In the genomic region with DNA sequence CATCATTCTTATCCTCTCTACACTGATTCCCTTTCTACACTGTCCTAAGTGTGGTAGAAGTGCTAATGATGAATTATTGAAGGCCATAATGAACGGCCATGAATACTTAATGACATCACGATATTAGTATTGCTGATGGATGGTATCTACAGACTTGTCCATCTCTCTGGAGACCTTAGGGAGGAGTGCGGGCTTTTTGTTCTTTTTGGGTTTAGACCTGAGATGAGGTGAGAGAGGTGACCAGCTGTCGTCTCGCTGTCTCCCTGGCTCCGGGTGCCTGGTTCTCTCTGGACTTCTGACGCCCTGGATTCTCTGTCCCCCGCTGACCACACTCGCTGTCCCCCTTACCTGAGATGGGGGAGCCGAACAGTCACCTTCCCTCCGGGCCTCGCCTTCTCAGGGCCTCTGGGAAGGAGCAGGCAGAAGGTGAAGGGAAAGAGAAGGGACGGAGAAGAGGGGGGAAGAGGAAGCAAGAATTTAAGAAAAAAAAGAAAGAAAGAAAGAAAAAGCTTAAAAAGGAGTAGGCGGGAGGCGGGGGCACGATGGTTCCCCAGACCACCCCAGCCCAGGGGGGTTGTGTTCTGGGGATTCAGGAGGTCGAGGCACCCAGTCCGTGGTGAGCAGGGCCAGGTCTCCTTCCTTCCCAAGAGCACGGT, we compare ENCODE assay signal across 16 cellular contexts. TPM values are rescaled to one million over a fixed set of nuclear protein-coding genes. Genes with fewer than 3 reads are reported as not detected.
DNase-seq lines count a peak whose midpoint lies in the region; ATAC-seq, FAIRE-seq and TF ChIP-seq lines count a peak whose summit lies in the region.
"Had no signal": no experiment of that assay in that cellular context is flagged by ENCODE, and none has a peak within 500 bp of the region (broad histone marks: within the 10 kb centered on the region; RNA-seq: fewer than 3 reads in every experiment).

No MANE protein-coding gene starts in this region.

- H3K9ac ChIP-seq in H1 (replicated peaks in 1 of 4; ENCODE audit: extremely low read depth in 1 of 4, low read depth in 3 of 4, low read length in 3 of 4), result no peak overlapping the region

- H4K91ac ChIP-seq in H1 (replicated peaks; ENCODE audit: insufficient read length, low read length), result no peak overlapping the region

- H4K5ac ChIP-seq in H1 (ENCODE audit: insufficient read length, low read depth, low read length), result no peak overlapping the region

- H3K9me3 ChIP-seq in A549 (no peaks in the 10 kb centered on the region), H1 (ENCODE audit: insufficient read depth in 2 of 2, low read depth in 1 of 2, low read length in 1 of 2) (no peaks in the 10 kb centered on the region)

- H3K4me1 Mint-ChIP-seq in HFFc6 (ENCODE audit: low read depth) (peaks cover 100% of the 10 kb centered on the region), nephron progenitor cell (peaks cover 71% of the 10 kb centered on the region), type B pancreatic cell (ENCODE audit: unreplicated experiment) (peaks cover 38% of the 10 kb centered on the region)

- POLR2A ChIA-PET in A549 (lab: Yijun Ruan, JAX) (no interaction called here), H1 (lab: Charles Lee; ENCODE audit: partially characterized antibody) (interaction anchor here (1.1 to 1.4 kb wide), 5 partner anchors 9 to 83 kb away, joined by 3 read pairs; no protein-coding TSS in a partner anchor)

- TF ChIP-seq CTCF in A549 (IDR thresholded peaks at IDR 0.05), result no peak
- no peak for TF ChIP-seq CTCF in HFFc6 (IDR thresholded peaks at IDR 0.05)
- no peak for TF ChIP-seq CTCF in H1 (IDR thresholded peaks at IDR 0.05; ENCODE audit: control extremely low read depth in 1 of 3, insufficient read depth in 1 of 3, low read depth in 1 of 3, low read length in 3 of 3)
- no peak for TF ChIP-seq CTCF in nephron progenitor cell (IDR thresholded peaks at IDR 0.05)
- no peak for TF ChIP-seq CTCF in type B pancreatic cell (conservative IDR thresholded peaks at IDR 0.05)

- H3K18ac ChIP-seq in H1 (ENCODE audit: extremely low read depth, low read length), result peak overlapping the region; percentile 60; the same call in 1 of the 2 replicates

- H3K27ac Mint-ChIP-seq in HFFc6, result peak overlapping the region; percentile 100
- H3K27ac Mint-ChIP-seq in nephron progenitor cell, result no peak overlapping the region
- no peak overlapping the region for H3K27ac Mint-ChIP-seq in type B pancreatic cell
- H3K27ac Mint-ChIP-seq: activated naive CD8-positive, alpha-beta T cell had no signal

- H4K8ac ChIP-seq in H1 (ENCODE audit: extremely low read depth, insufficient read depth, low read length), result no peak overlapping the region; the same call in 1 of the 2 replicates

- no peaks in the 10 kb centered on the region for H3K79me2 ChIP-seq in H1 (ENCODE audit: control insufficient read depth in 1 of 2, insufficient read depth in 2 of 2, low read length in 2 of 2)

- H3K4me1 ChIP-seq in A549, result peaks cover 35% of the 10 kb centered on the region
- peaks cover 4 to 21% (median 12%) of the 10 kb centered on the region in 4 experiments for H3K4me1 ChIP-seq in H1 (replicated peaks in 1 of 4; ENCODE audit: control insufficient read depth in 3 of 4, insufficient read depth in 4 of 4, low read length in 3 of 4)

- H3K36me3 ChIP-seq in H1 (ENCODE audit: control insufficient read depth in 2 of 4, insufficient read depth in 4 of 4, low read length in 3 of 4), result peaks cover 3 to 22% (median 11%) of the 10 kb centered on the region in 4 experiments; a peak in 5 of 8 replicates

- H3K36me3 Mint-ChIP-seq in HFFc6 (ENCODE audit: low read depth) (peaks cover 55% of the 10 kb centered on the region; the same call in 1 of the 2 replicates), nephron progenitor cell (ENCODE audit: low read depth) (peaks cover 22% of the 10 kb centered on the region), type B pancreatic cell (no peaks in the 10 kb centered on the region)
- H3K36me3 Mint-ChIP-seq: activated naive CD8-positive, alpha-beta T cell had no signal

- TF ChIP-seq POLR2A in A549 (IDR thresholded peaks at IDR 0.05; ENCODE audit: low read length) (no peak), H1 (IDR thresholded peaks at IDR 0.05; ENCODE audit: control extremely low read depth in 1 of 2, low read depth in 2 of 2, low read length in 2 of 2) (no peak)

- DNase-seq in A549 (ENCODE audit: low read depth in 1 of 2, low spot score in 1 of 2) (no peak), HFFc6 (no peak), H1 (ENCODE audit: low read depth in 1 of 2, low spot score in 2 of 2) (no peak), nephron progenitor cell (no peak), type B pancreatic cell (ENCODE audit: extremely low spot score, unreplicated experiment) (no peak), AML-193 (lab: John Stamatoyannopoulos, UW) (no peak)
- DNase-seq: erythroblast; GOT3; NCI-H2029 treated with DMSO at 0.1 percent for 48 hours; SHP77; stimulated activated CD4-positive, alpha-beta T cell treated with anti-CD3 and anti-CD28 coated beads, Interleukin-2, amount 100 ng/mL, for 24 hours had no signal

- H2BK120ac ChIP-seq in H1 (replicated peaks; ENCODE audit: low read depth, low read length), result no peak overlapping the region

- H3K56ac ChIP-seq in H1 (replicated peaks; ENCODE audit: insufficient read length, low read depth, low read length), result no peak overlapping the region

- H3K9me3 Mint-ChIP-seq in HFFc6 (peaks cover 3% of the 10 kb centered on the region; the same call in 1 of the 2 replicates), nephron progenitor cell (no peaks in the 10 kb centered on the region), type B pancreatic cell (no peaks in the 10 kb centered on the region)

- TF ChIP-seq EP300 in A549 (IDR thresholded peaks at IDR 0.05) (no peak), H1 (IDR thresholded peaks at IDR 0.05; ENCODE audit: borderline replicate concordance in 1 of 2, low read depth in 2 of 2, low read length in 2 of 2) (no peak)

- peaks cover 1 to 2% of the 10 kb centered on the region in 2 experiments for H4K20me1 ChIP-seq in H1 (replicated peaks in 1 of 2; ENCODE audit: control insufficient read depth in 1 of 2, insufficient read depth in 2 of 2, low read length in 2 of 2)

- peak overlapping the region; percentile 85 for H2BK5ac ChIP-seq in H1 (ENCODE audit: low read depth, low read length)

- TF ChIP-seq RAD21 in A549 (conservative IDR thresholded peaks at IDR 0.05 in 1 of 2, IDR thresholded peaks at IDR 0.05 in 1 of 2) (no peak), H1 (IDR thresholded peaks at IDR 0.05 in 1 of 2, conservative IDR thresholded peaks at IDR 0.05 in 1 of 2; ENCODE audit: low read depth in 2 of 2, low read length in 2 of 2) (no peak)

- H3K27me3 ChIP-seq in H1 (replicated peaks in 1 of 4; ENCODE audit: control insufficient read depth in 3 of 4, extremely low read depth in 1 of 4, insufficient read depth in 3 of 4, low read length in 3 of 4), result no peaks in the 10 kb centered on the region

- H2BK12ac ChIP-seq in H1 (ENCODE audit: low read depth, low read length), result 0 out of 2 replicates have a peak overlapping the region, but pooled peaks have one; percentile 75

- H3K4me3 ChIP-seq in A549 (no peak overlapping the region), H1 (ENCODE audit: extremely low read depth in 1 of 4, insufficient read depth in 2 of 4, low read depth in 3 of 4, low read length in 4 of 4) (no peak overlapping the region)

- H3K4ac ChIP-seq in H1 (replicated peaks; ENCODE audit: insufficient read length, low read depth, low read length), result no peak overlapping the region

- H3K23ac ChIP-seq in H1 (ENCODE audit: insufficient read length), result no peak overlapping the region

- 87% methylated on average over 19 of the region's 19 CpGs for WGBS in A549 (ENCODE audit: missing lambda C conversion rate)
- WGBS in H1 (ENCODE audit: extremely low coverage in 1 of 2, insufficient coverage in 1 of 2, insufficient read length in 1 of 2, insufficient replicate concordance in 2 of 2, low coverage in 1 of 2, low lambda C conversion rate in 2 of 2, missing lambda C conversion rate in 1 of 2), 2 experiments, result 89% methylated on average over 13 of the region's 19 CpGs; no CpG with 5 or more reads in 1 of the 2 experiments

- no peak overlapping the region for H2BK20ac ChIP-seq in H1 (ENCODE audit: low read length)

- no peaks in the 10 kb centered on the region for H3K23me2 ChIP-seq in H1 (ENCODE audit: low read depth, low read length)

- H2AFZ ChIP-seq in H1 (ENCODE audit: low read length), result no peak overlapping the region

- peaks cover 80% of the 10 kb centered on the region for H3K27me3 Mint-ChIP-seq in HFFc6 (ENCODE audit: insufficient read depth)
- H3K27me3 Mint-ChIP-seq in nephron progenitor cell (ENCODE audit: low read depth, poor library complexity), result peaks cover 12% of the 10 kb centered on the region
- peaks cover 14% of the 10 kb centered on the region for H3K27me3 Mint-ChIP-seq in type B pancreatic cell
- H3K27me3 Mint-ChIP-seq: activated naive CD8-positive, alpha-beta T cell had no signal

- H3K14ac ChIP-seq in H1 (ENCODE audit: insufficient read length), result no peak overlapping the region

- H3K79me1 ChIP-seq in H1 (ENCODE audit: low read depth, low read length), result no peaks in the 10 kb centered on the region

- H3K27ac ChIP-seq in A549 (peak overlapping the region; percentile 37 to 67; a peak in 4 of 6 replicates), H1 (ENCODE audit: low read depth, low read length) (no peak overlapping the region)

- ATAC-seq in A549, result no peak
- ATAC-seq in GM18502 (IDR thresholded peaks at IDR 0.05; ENCODE audit: poor library complexity, unreplicated experiment), result no peak
- no peak for ATAC-seq in HG02763 (IDR thresholded peaks at IDR 0.05; ENCODE audit: unreplicated experiment)

- H2AK5ac ChIP-seq in H1 (ENCODE audit: low read depth, low read length), result peak overlapping the region; percentile 80; the same call in 1 of the 2 replicates

- CTCF ChIA-PET in A549 (lab: Yijun Ruan, JAX) (interaction anchor here (1.8 to 4.0 kb wide), 5 partner anchors 12 to 21 kb away, joined by 6 to 41 read pairs (median 18); a partner anchor contains a TSS), H1 (lab: Charles Lee; ENCODE audit: partially characterized antibody) (interaction anchor here (1.4 to 3.4 kb wide), 4 partner anchors 10 to 114 kb away, joined by 5 to 22 read pairs (median 9); no protein-coding TSS in a partner anchor)

- FAIRE-seq in A549 (lab: Jason Lieb, UNC) (peak; percentile 74), H1 (lab: Jason Lieb, UNC) (no peak)
- FAIRE-seq: colon had no signal

- H3K4me2 ChIP-seq in A549 (no peak overlapping the region), H1 (ENCODE audit: insufficient read depth in 1 of 2, low read depth in 2 of 2, low read length in 2 of 2) (no peak overlapping the region)

- H2BK15ac ChIP-seq in H1 (ENCODE audit: low read length), result no peak overlapping the region

- H3K4me3 Mint-ChIP-seq in HFFc6 (peak overlapping the region; percentile 54), nephron progenitor cell (peak overlapping the region; percentile 33), type B pancreatic cell (no peak overlapping the region)

RNA-seq across cellular contexts. Expression of a gene that starts 17.1 kb away (rescaled TPM):
- polyA plus RNA-seq in A549 (2011; rRNA removed) (0.44 and 0.90 TPM in 2 replicates), A549 (2017; fragmentation: RNase III; extraction: RNeasy Plus Mini Kit Qiagen cat#74134 plus additional on column Dnase treatment) (1.5 to 3.4 TPM (median 1.9 TPM) in 3 replicates), H1 (2011; rRNA removed) (0.12 and 0.36 TPM in 2 replicates)
- 1.8 and 3.2 TPM in 2 replicates for polyA plus RNA-seq in A549 (2012; cell fraction: cytosol; rRNA removed)
- polyA plus RNA-seq in A549 (2012; cell fraction: nucleus; rRNA removed), result 1.2 and 1.9 TPM in 2 replicates
- polyA minus RNA-seq in A549 (2011; rRNA and poly(A)+ RNA removed), result not detected in 2 replicates
- under 1 TPM; 0.28 to 0.91 (median 0.76) TPM for total RNA-seq in HFFc6 (2021; fragmentation: NEBNext Ultra II Directional; extraction: Animal tissue kit (Norgen Biotek cat#: 25700))
- not detected in 2 replicates for total RNA-seq in H1 (2021; fragmentation: NEBNext Ultra II Directional; extraction: Animal tissue kit (Norgen Biotek cat#: 25700))
- 0.18 TPM for polyA plus RNA-seq in H1 (2011; cell fraction: cytosol; rRNA removed)
- polyA plus RNA-seq in H1 (2011; cell fraction: nucleus; rRNA removed), result 0.27 TPM
- polyA plus RNA-seq in H1 (2012, experiment 1 of 2), result 0.31 to 0.65 TPM in 2 of 4 replicates, not detected in the others
- polyA plus RNA-seq in H1 (2012, experiment 2 of 2), result 0.43 TPM
- 0.36 TPM for polyA plus RNA-seq in H1 (2013, experiment 1 of 2)
- 0.33 TPM for polyA plus RNA-seq in H1 (2013, experiment 2 of 2)
- not detected in 2 replicates for polyA minus RNA-seq in H1 (2011; rRNA and poly(A)+ RNA removed)
- polyA minus RNA-seq in H1 (2011; cell fraction: cytosol; rRNA and poly(A)+ RNA removed), result not detected
- not detected for polyA minus RNA-seq in H1 (2011; cell fraction: nucleus; rRNA and poly(A)+ RNA removed)
- total RNA-seq in type B pancreatic cell (ENCODE audit: low replicate concordance), result 0.72 TPM in 1 of 2 replicates, not detected in the other

RNA-seq across cellular contexts. Expression of a gene that starts 18.5 kb away (rescaled TPM):
- polyA plus RNA-seq in A549 (2011; rRNA removed) (4.4 and 4.6 TPM in 2 replicates), A549 (2017; fragmentation: RNase III; extraction: RNeasy Plus Mini Kit Qiagen cat#74134 plus additional on column Dnase treatment) (18.1 to 34.3 TPM (median 31.6 TPM) in 3 replicates), H1 (2011; rRNA removed) (14.1 and 27.3 TPM in 2 replicates)
- polyA plus RNA-seq in A549 (2012; cell fraction: cytosol; rRNA removed), result 14.2 and 19.6 TPM in 2 replicates
- 66.1 and 69.4 TPM in 2 replicates for polyA plus RNA-seq in A549 (2012; cell fraction: nucleus; rRNA removed)
- 10.9 TPM in 2 replicates for polyA minus RNA-seq in A549 (2011; rRNA and poly(A)+ RNA removed)
- 1,000 to 10,000 TPM; 4,948 to 7,804 (median 5,240) TPM for total RNA-seq in HFFc6 (2021; fragmentation: NEBNext Ultra II Directional; extraction: Animal tissue kit (Norgen Biotek cat#: 25700))
- 80.4 and 88.1 TPM in 2 replicates for total RNA-seq in H1 (2021; fragmentation: NEBNext Ultra II Directional; extraction: Animal tissue kit (Norgen Biotek cat#: 25700))
- polyA plus RNA-seq in H1 (2011; cell fraction: cytosol; rRNA removed), result 9.3 TPM
- 112 TPM for polyA plus RNA-seq in H1 (2011; cell fraction: nucleus; rRNA removed)
- 59.0 to 109 TPM (median 93.2 TPM) in 4 replicates for polyA plus RNA-seq in H1 (2012, experiment 1 of 2)
- 56.3 TPM for polyA plus RNA-seq in H1 (2012, experiment 2 of 2)
- 109 TPM for polyA plus RNA-seq in H1 (2013, experiment 1 of 2)
- polyA plus RNA-seq in H1 (2013, experiment 2 of 2), result 85.3 TPM
- 50.2 and 51.4 TPM in 2 replicates for polyA minus RNA-seq in H1 (2011; rRNA and poly(A)+ RNA removed)
- polyA minus RNA-seq in H1 (2011; cell fraction: cytosol; rRNA and poly(A)+ RNA removed), result 33.6 TPM
- 122 TPM for polyA minus RNA-seq in H1 (2011; cell fraction: nucleus; rRNA and poly(A)+ RNA removed)
- 31.0 and 201 TPM in 2 replicates for total RNA-seq in type B pancreatic cell (ENCODE audit: low replicate concordance)
- polyA plus RNA-seq: CD14-positive monocyte had no signal

RNA-seq across cellular contexts. Expression of a gene that starts 32.4 kb away (rescaled TPM):
- polyA plus RNA-seq in A549 (2011; rRNA removed) (16.8 and 22.0 TPM in 2 replicates), A549 (2017; fragmentation: RNase III; extraction: RNeasy Plus Mini Kit Qiagen cat#74134 plus additional on column Dnase treatment) (32.4 to 40.6 TPM (median 35.8 TPM) in 3 replicates), H1 (2011; rRNA removed) (5.2 and 6.1 TPM in 2 replicates)
- polyA plus RNA-seq in A549 (2012; cell fraction: cytosol; rRNA removed), result 18.9 and 19.4 TPM in 2 replicates
- 35.8 and 44.2 TPM in 2 replicates for polyA plus RNA-seq in A549 (2012; cell fraction: nucleus; rRNA removed)
- polyA minus RNA-seq in A549 (2011; rRNA and poly(A)+ RNA removed), result 25.9 and 27.1 TPM in 2 replicates
- total RNA-seq in HFFc6 (2021; fragmentation: NEBNext Ultra II Directional; extraction: Animal tissue kit (Norgen Biotek cat#: 25700)), result 10 to 100 TPM; 66.4 to 78.5 (median 68.7) TPM
- total RNA-seq in H1 (2021; fragmentation: NEBNext Ultra II Directional; extraction: Animal tissue kit (Norgen Biotek cat#: 25700)), result 13.1 and 14.1 TPM in 2 replicates
- 6.2 TPM for polyA plus RNA-seq in H1 (2011; cell fraction: cytosol; rRNA removed)
- polyA plus RNA-seq in H1 (2011; cell fraction: nucleus; rRNA removed), result 11.6 TPM
- 13.3 to 16.7 TPM (median 15.0 TPM) in 4 replicates for polyA plus RNA-seq in H1 (2012, experiment 1 of 2)
- 9.9 TPM for polyA plus RNA-seq in H1 (2012, experiment 2 of 2)
- polyA plus RNA-seq in H1 (2013, experiment 1 of 2), result 6.4 TPM
- polyA plus RNA-seq in H1 (2013, experiment 2 of 2), result 6.6 TPM
- polyA minus RNA-seq in H1 (2011; rRNA and poly(A)+ RNA removed), result 3.9 and 6.5 TPM in 2 replicates
- polyA minus RNA-seq in H1 (2011; cell fraction: cytosol; rRNA and poly(A)+ RNA removed), result 7.4 TPM
- 6.0 TPM for polyA minus RNA-seq in H1 (2011; cell fraction: nucleus; rRNA and poly(A)+ RNA removed)
- 45.6 and 51.5 TPM in 2 replicates for total RNA-seq in type B pancreatic cell (ENCODE audit: low replicate concordance)

RNA-seq across cellular contexts. Expression of a gene that starts 53.0 kb away (rescaled TPM):
- polyA plus RNA-seq in A549 (2011; rRNA removed) (0.12 and 0.15 TPM in 2 replicates), A549 (2017; fragmentation: RNase III; extraction: RNeasy Plus Mini Kit Qiagen cat#74134 plus additional on column Dnase treatment) (0.42 to 0.75 TPM (median 0.74 TPM) in 3 replicates), H1 (2011; rRNA removed) (5.2 and 5.7 TPM in 2 replicates)
- polyA plus RNA-seq in A549 (2012; cell fraction: cytosol; rRNA removed), result 0.22 and 0.31 TPM in 2 replicates
- 1.5 and 1.8 TPM in 2 replicates for polyA plus RNA-seq in A549 (2012; cell fraction: nucleus; rRNA removed)
- polyA minus RNA-seq in A549 (2011; rRNA and poly(A)+ RNA removed), result 0.58 and 0.83 TPM in 2 replicates
- 10 to 100 TPM in 4 of 6 experiments, 1 to 10 TPM in 2; 4.3 to 14.1 (median 11.4) TPM for total RNA-seq in HFFc6 (2021; fragmentation: NEBNext Ultra II Directional; extraction: Animal tissue kit (Norgen Biotek cat#: 25700))
- total RNA-seq in H1 (2021; fragmentation: NEBNext Ultra II Directional; extraction: Animal tissue kit (Norgen Biotek cat#: 25700)), result 5.8 and 5.9 TPM in 2 replicates
- 3.9 TPM for polyA plus RNA-seq in H1 (2011; cell fraction: cytosol; rRNA removed)
- 12.4 TPM for polyA plus RNA-seq in H1 (2011; cell fraction: nucleus; rRNA removed)
- 6.3 to 11.5 TPM (median 8.1 TPM) in 4 replicates for polyA plus RNA-seq in H1 (2012, experiment 1 of 2)
- polyA plus RNA-seq in H1 (2012, experiment 2 of 2), result 3.9 TPM
- 3.4 TPM for polyA plus RNA-seq in H1 (2013, experiment 1 of 2)
- 3.4 TPM for polyA plus RNA-seq in H1 (2013, experiment 2 of 2)
- 2.6 and 3.1 TPM in 2 replicates for polyA minus RNA-seq in H1 (2011; rRNA and poly(A)+ RNA removed)
- polyA minus RNA-seq in H1 (2011; cell fraction: cytosol; rRNA and poly(A)+ RNA removed), result 2.9 TPM
- 4.2 TPM for polyA minus RNA-seq in H1 (2011; cell fraction: nucleus; rRNA and poly(A)+ RNA removed)
- 2.2 and 14.1 TPM in 2 replicates for total RNA-seq in type B pancreatic cell (ENCODE audit: low replicate concordance)
- polyA plus RNA-seq: CD14-positive monocyte had no signal

Comparison
In these comparisons a context has a peak if more than half of its experiments do, and no peak if none do; other contexts are left out.
1. RNA of a gene that starts 18.5 kb away (total RNA-seq): 4,948 to 7,804 TPM in HFFc6; 31.0 to 201 TPM in type B pancreatic cell and 80.4 to 88.1 TPM in H1; every median in the first group is over 10 times any median in the second.